Comparison of ENCODE assay signal across 8 cellular contexts in genomic region chr1:9909222-9910046, GRCh38. TPM values are rescaled to one million over a fixed set of nuclear protein-coding genes. Genes with fewer than 3 reads are reported as not detected.
DNase-seq lines count a peak whose midpoint lies in the region; ATAC-seq lines count a peak whose summit lies in the region.

No MANE protein-coding gene starts in this region.

- H3K27ac ChIP-seq in GM23248 (no peak overlapping the region), iPS-18a (ENCODE audit: low read length) (no peak overlapping the region)

- in situ Hi-C loops in GM23248 (cut with MboI) = no loop called here

- H3K4me1 ChIP-seq in GM23248 (ENCODE audit: insufficient read depth) (peaks cover 13% of the 10 kb centered on the region), NT2/D1 (ENCODE audit: insufficient read depth, insufficient read length) (peaks cover 2% of the 10 kb centered on the region), iPS-18a (ENCODE audit: control insufficient read depth, low read depth, low read length) (no peaks in the 10 kb centered on the region)

- H3K4me3 Mint-ChIP-seq in activated naive CD8-positive, alpha-beta T cell treated with anti-CD3 and anti-CD28 coated beads, Interleukin-2, amount 10 ng/mL, durations not matched to agents 7 days and 5 days = peak overlapping the region; percentile 89

- WGBS in GM23248 (ENCODE audit: low coverage in 1 of 2, low lambda C conversion rate in 2 of 2, missing lambda C conversion rate in 2 of 2), 2 experiments = 4 to 6% methylated on average over 19 to 31 of the region's 47 CpGs

- H3K9ac ChIP-seq in GM23248 (peak overlapping the region; percentile 83), NT2/D1 (ENCODE audit: insufficient read length, low read depth) (peak overlapping the region; percentile 67), iPS-18a (ENCODE audit: low read length) (peak overlapping the region; percentile 58)

- no peak for ATAC-seq in activated naive CD8-positive, alpha-beta T cell treated with anti-CD3 and anti-CD28 coated beads, Interleukin-2, amount 10 ng/mL, durations not matched to agents 7 days and 5 days (ENCODE audit: low read depth)

- H3K36me3 ChIP-seq in GM23248 (ENCODE audit: low read depth) (no peaks in the 10 kb centered on the region), NT2/D1 (ENCODE audit: insufficient read depth, insufficient read length, low read length) (no peaks in the 10 kb centered on the region), iPS-18a (ENCODE audit: control insufficient read depth, low read depth, low read length) (no peaks in the 10 kb centered on the region)

- H3K9me3 Mint-ChIP-seq in activated naive CD8-positive, alpha-beta T cell treated with anti-CD3 and anti-CD28 coated beads, Interleukin-2, amount 10 ng/mL, durations not matched to agents 7 days and 5 days = no peaks in the 10 kb centered on the region

- POLR2A ChIA-PET in activated naive CD8-positive, alpha-beta T cell treated with anti-CD3 and anti-CD28 coated beads, Interleukin-2, amount 10 ng/mL, durations not matched to agents 7 days and 5 days (lab: Charles Lee) = interaction anchor here (0.6 kb wide), 1 partner anchor 1346 kb away, joined by 3 read pairs; no protein-coding TSS in a partner anchor

- H4K20me1 ChIP-seq in GM23248 (ENCODE audit: insufficient read depth) = no peaks in the 10 kb centered on the region

- H3K36me3 Mint-ChIP-seq in activated naive CD8-positive, alpha-beta T cell treated with anti-CD3 and anti-CD28 coated beads, Interleukin-2, amount 10 ng/mL, durations not matched to agents 7 days and 5 days = no peaks in the 10 kb centered on the region

- H3K27ac Mint-ChIP-seq in activated naive CD8-positive, alpha-beta T cell treated with anti-CD3 and anti-CD28 coated beads, Interleukin-2, amount 10 ng/mL, durations not matched to agents 7 days and 5 days = peak overlapping the region; percentile 86

- H3K9me2 ChIP-seq in GM23248 (ENCODE audit: insufficient read depth) = no peaks in the 10 kb centered on the region

- H3K4me2 ChIP-seq in GM23248 (ENCODE audit: unreplicated experiment) = peak overlapping the region; percentile 89

- H3F3A ChIP-seq in GM23248 (ENCODE audit: insufficient read depth) = peaks cover 9% of the 10 kb centered on the region; the same call in 1 of the 2 replicates

- no peaks in the 10 kb centered on the region for H3K79me2 ChIP-seq in GM23248 (ENCODE audit: insufficient read depth)

- peaks cover 32% of the 10 kb centered on the region for H3K4me1 Mint-ChIP-seq in activated naive CD8-positive, alpha-beta T cell treated with anti-CD3 and anti-CD28 coated beads, Interleukin-2, amount 10 ng/mL, durations not matched to agents 7 days and 5 days

- H2AFZ ChIP-seq in GM23248 = peak overlapping the region; percentile 88

- no peaks in the 10 kb centered on the region for H3K9me3 ChIP-seq in GM23248 (ENCODE audit: low read depth)
- H3K9me3 ChIP-seq in NT2/D1 (ENCODE audit: insufficient read depth, low read length) = no peaks in the 10 kb centered on the region
- H3K9me3 ChIP-seq in iPS-18a (ENCODE audit: control insufficient read depth, low read depth, low read length) = no peaks in the 10 kb centered on the region

- H3K4me3 ChIP-seq in GM23248 (peak overlapping the region; percentile 90), NT2/D1 (ENCODE audit: insufficient read length, low read depth) (peak overlapping the region; percentile 59), iPS-18a (ENCODE audit: low read length) (peak overlapping the region; percentile 86)

- DNase-seq in CD1c-positive myeloid dendritic cell (ENCODE audit: extremely low spot score) (peak; percentile 4), GM23248 (peak; percentile 31), NT2/D1 (ENCODE audit: low read depth, low spot score) (no peak), NCI-H226 (no peak), HK-2 (ENCODE audit: unreplicated experiment) (no peak)
- DNase-seq in activated naive CD8-positive, alpha-beta T cell treated with anti-CD3 and anti-CD28 coated beads, Interleukin-2, amount 10 ng/mL, durations not matched to agents 7 days and 5 days = peak; percentile 45
- peak; percentile 20 for DNase-seq in stimulated activated CD4-positive, alpha-beta T cell treated with anti-CD3 and anti-CD28 coated beads, Interleukin-12 subunit alpha, Interleukin-12 subunit beta, amount 100 ng/mL, for 4 hours

- H3K27me3 ChIP-seq in GM23248 (replicated peaks; ENCODE audit: insufficient read depth) (no peaks in the 10 kb centered on the region), NT2/D1 (ENCODE audit: insufficient read depth, insufficient read length) (no peaks in the 10 kb centered on the region), iPS-18a (ENCODE audit: control insufficient read depth, insufficient read depth, low read length) (no peaks in the 10 kb centered on the region)

- H3K27me3 Mint-ChIP-seq in activated naive CD8-positive, alpha-beta T cell treated with anti-CD3 and anti-CD28 coated beads, Interleukin-2, amount 10 ng/mL, durations not matched to agents 7 days and 5 days = no peaks in the 10 kb centered on the region

RNA-seq across cellular contexts. Expression of gene CTNNBIP1, which starts 0.6 kb away (rescaled TPM):
- 12.5 and 31.0 TPM in 2 replicates for total RNA-seq in GM23248 (2014; rRNA removed; shearing (Covaris generic))
- 21.8 and 22.2 TPM in 2 replicates for polyA plus RNA-seq in GM23248 (2016; fragmentation: Nextera tagmentation; extraction: Ambion mirVana)
- 10 to 100 TPM; 15.8 to 17.0 TPM for total RNA-seq in activated naive CD8-positive, alpha-beta T cell treated with anti-CD3 and anti-CD28 coated beads, Interleukin-2, amount 10 ng/mL, durations not matched to agents 7 days and 5 days

RNA-seq across cellular contexts. Expression of gene LZIC, which starts 33.8 kb away (rescaled TPM):
- 21.2 and 24.0 TPM in 2 replicates for total RNA-seq in GM23248 (2014; rRNA removed; shearing (Covaris generic))
- 26.0 and 31.4 TPM in 2 replicates for polyA plus RNA-seq in GM23248 (2016; fragmentation: Nextera tagmentation; extraction: Ambion mirVana)
- 10 to 100 TPM; 27.7 to 28.6 TPM for total RNA-seq in activated naive CD8-positive, alpha-beta T cell treated with anti-CD3 and anti-CD28 coated beads, Interleukin-2, amount 10 ng/mL, durations not matched to agents 7 days and 5 days

RNA-seq across cellular contexts. Expression of gene NMNAT1, which starts 33.8 kb away (rescaled TPM):
- 12.5 and 15.2 TPM in 2 replicates for total RNA-seq in GM23248 (2014; rRNA removed; shearing (Covaris generic))
- polyA plus RNA-seq in GM23248 (2016; fragmentation: Nextera tagmentation; extraction: Ambion mirVana) = 18.6 and 18.8 TPM in 2 replicates
- total RNA-seq in activated naive CD8-positive, alpha-beta T cell treated with anti-CD3 and anti-CD28 coated beads, Interleukin-2, amount 10 ng/mL, durations not matched to agents 7 days and 5 days = 1 to 10 TPM; 6.5 to 8.5 TPM

Comparison
In these comparisons a context has a peak if more than half of its experiments do, and no peak if none do; other contexts are left out.
1. DNase-seq: peak in CD1c-positive myeloid dendritic cell (single experiment), GM23248 (single experiment), activated naive CD8-positive, alpha-beta T cell treated with anti-CD3 and anti-CD28 coated beads, Interleukin-2, amount 10 ng/mL, durations not matched to agents 7 days and 5 days (single experiment) and stimulated activated CD4-positive, alpha-beta T cell treated with anti-CD3 and anti-CD28 coated beads, Interleukin-12 subunit alpha, Interleukin-12 subunit beta, amount 100 ng/mL, for 4 hours (single experiment); none in NT2/D1 (single experiment), NCI-H226 (single experiment) and HK-2 (single experiment).
2. Peak in every context shown above with its lines, with median percentiles within 50 percentile points of each other: H3K4me3 ChIP-seq and H3K9ac ChIP-seq.